Comparison of ENCODE assay signal across 17 cellular contexts in the genomic region with DNA sequence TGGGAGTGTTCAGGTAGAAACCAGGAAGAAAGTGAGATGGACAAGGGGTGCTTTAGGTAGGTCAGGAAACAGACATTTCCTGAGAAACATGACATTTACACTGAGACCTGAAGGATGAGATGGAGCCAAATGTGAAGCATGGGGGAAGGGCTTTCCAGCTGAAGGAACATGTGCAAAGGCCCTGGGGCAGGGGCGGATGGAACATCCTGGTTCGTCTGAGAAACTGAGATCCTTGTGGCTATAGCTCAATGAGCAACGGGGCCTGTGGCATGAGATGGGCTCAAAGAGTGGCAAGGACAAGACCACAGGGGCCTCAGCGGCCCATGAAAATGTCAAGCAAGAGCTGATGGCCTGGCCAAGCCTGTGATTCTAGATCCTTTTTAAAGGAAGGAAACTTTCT.
"Had no signal": no experiment of that assay in that cellular context is flagged by ENCODE, and none has a peak within 500 bp of the region (broad histone marks: within the 10 kb centered on the region; RNA-seq: fewer than 3 reads in every experiment).

No MANE protein-coding gene starts in this region.

- H3K4me2 ChIP-seq: SK-N-SH had no signal

- H3K9me3 ChIP-seq: SK-N-SH had no signal

- DNase-seq: KBM-7, MV-4-11, NCI-H1048, NCI-H2029, NCI-H2081 treated with DMSO at 0.1 percent for 48 hours, NCI-H2171, NCI-H226, NCI-H510A treated with DMSO at 0.1 percent for 48 hours, PC-3, SHP77, SK-N-SH, SW 1271 had no signal

- H3K9ac ChIP-seq: SK-N-SH had no signal

- H3K4me3 Mint-ChIP-seq: IgD-negative memory B cell had no signal

- ATAC-seq: Panc1, PC-3 had no signal

- H3K4me1 Mint-ChIP-seq: IgD-negative memory B cell had no signal

- H3K27ac ChIP-seq: HL-60, RWPE1 had no signal

- FAIRE-seq: HTR-8/SVneo had no signal

- H3K27ac Mint-ChIP-seq: IgD-negative memory B cell had no signal
